Comparison of ENCODE assay signal across 8 cellular contexts in the genomic region with DNA sequence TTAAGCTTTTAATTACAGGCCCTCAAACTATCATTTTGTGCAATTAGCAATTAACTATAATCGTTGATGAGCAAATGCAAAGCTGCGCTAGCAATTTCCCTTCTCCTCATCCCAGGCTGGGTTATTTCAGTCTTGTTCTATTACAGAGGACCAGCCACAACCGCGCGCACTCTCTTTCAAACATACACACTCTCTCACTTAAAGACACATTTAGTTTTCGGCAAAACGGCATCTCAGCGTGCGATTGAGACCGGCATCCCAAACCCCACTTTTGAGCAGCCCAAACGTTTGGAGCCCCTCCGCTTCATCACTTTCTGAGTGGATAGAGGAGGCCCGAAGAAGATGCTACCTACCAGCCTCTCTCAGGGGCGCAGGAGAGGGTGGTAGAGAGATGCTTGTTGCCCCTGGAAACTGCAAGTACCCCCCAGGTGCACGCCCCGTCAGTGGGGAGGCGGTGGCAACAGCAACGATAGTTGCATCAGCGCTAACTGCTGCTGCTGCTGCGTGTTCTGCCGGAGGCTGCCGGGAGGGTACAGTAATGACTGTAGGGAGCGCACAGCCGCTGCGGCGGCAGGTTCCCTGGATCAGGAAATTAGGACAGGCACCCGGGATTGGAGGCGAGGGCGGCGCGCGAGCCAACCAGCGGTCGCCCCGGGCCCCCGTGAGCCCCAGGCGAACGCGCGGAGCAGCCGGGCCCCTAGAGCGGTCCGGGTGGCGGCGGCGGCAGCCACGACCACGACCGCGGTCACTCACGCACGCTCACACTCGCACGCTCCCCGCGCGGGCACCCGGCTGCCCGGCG. TPM values are rescaled to one million over a fixed set of nuclear protein-coding genes. Genes with fewer than 3 reads are reported as not detected.
DNase-seq lines count a peak whose midpoint lies in the region; ATAC-seq and TF ChIP-seq lines count a peak whose summit lies in the region.

No MANE protein-coding gene starts in this region.

- H2AFZ ChIP-seq in PC-3 (ENCODE audit: low read length): peak overlapping the region; percentile 22; the same call in 1 of the 2 replicates

- peaks cover 65% of the 10 kb centered on the region for H3K27me3 Mint-ChIP-seq in activated naive CD4-positive, alpha-beta T cell treated with anti-CD3 and anti-CD28 coated beads, Interleukin-2, amount 10 ng/mL, durations not matched to agents 7 days and 5 days
- H3K27me3 Mint-ChIP-seq in type B pancreatic cell: peaks cover 47% of the 10 kb centered on the region

- peak overlapping the region; percentile 39 for H3K27ac Mint-ChIP-seq in activated naive CD4-positive, alpha-beta T cell treated with anti-CD3 and anti-CD28 coated beads, Interleukin-2, amount 10 ng/mL, durations not matched to agents 7 days and 5 days
- peak overlapping the region; percentile 89 for H3K27ac Mint-ChIP-seq in type B pancreatic cell

- no peaks in the 10 kb centered on the region for H3K36me3 ChIP-seq in PC-3 (ENCODE audit: low read depth, low read length)
- H3K36me3 ChIP-seq in neutrophil: no peaks in the 10 kb centered on the region

- H3K79me2 ChIP-seq in PC-3 (ENCODE audit: low read length): no peaks in the 10 kb centered on the region

- peak overlapping the region; percentile 88 for H3K4me2 ChIP-seq in PC-3 (ENCODE audit: low read length)

- H3K36me3 Mint-ChIP-seq in activated naive CD4-positive, alpha-beta T cell treated with anti-CD3 and anti-CD28 coated beads, Interleukin-2, amount 10 ng/mL, durations not matched to agents 7 days and 5 days: peaks cover 1% of the 10 kb centered on the region
- H3K36me3 Mint-ChIP-seq in type B pancreatic cell: peaks cover 10% of the 10 kb centered on the region

- TF ChIP-seq CTCF in PC-3 (conservative IDR thresholded peaks at IDR 0.05; ENCODE audit: low read depth, low read length) (no peak), neutrophil (IDR thresholded peaks at IDR 0.05) (no peak), type B pancreatic cell (conservative IDR thresholded peaks at IDR 0.05) (peak; percentile 38)

- H3F3A ChIP-seq in PC-3 (ENCODE audit: low read length, unreplicated experiment): no peaks in the 10 kb centered on the region

- no peak for TF ChIP-seq EP300 in Ishikawa (IDR thresholded peaks at IDR 0.05; ENCODE audit: borderline replicate concordance)

- TSS peak; percentile 24 for BruUV-seq in PC-3 (replicated peaks; lab: Mats Ljungman, UMichigan)

- H3K4me1 ChIP-seq in PC-3 (ENCODE audit: insufficient read depth, low read length) (no peaks in the 10 kb centered on the region), neutrophil (ENCODE audit: control insufficient read depth in 1 of 2, insufficient read depth in 1 of 2, low read depth in 1 of 2, low read length in 1 of 2) (peaks cover 15 to 29% of the 10 kb centered on the region in 2 experiments)

- in situ Hi-C loops in Caki2 (cut with HindIII; ENCODE audit: low pct_unique_long_range_greater_than_20kb, low sequenced_read_pairs): no loop called here

- H3K4me3 Mint-ChIP-seq in activated naive CD4-positive, alpha-beta T cell treated with anti-CD3 and anti-CD28 coated beads, Interleukin-2, amount 10 ng/mL, durations not matched to agents 7 days and 5 days: peak overlapping the region; percentile 80
- H3K4me3 Mint-ChIP-seq in type B pancreatic cell: peak overlapping the region; percentile 94

- H3K4me3 ChIP-seq in PC-3 (ENCODE audit: low read length) (peak overlapping the region; percentile 67), neutrophil (ENCODE audit: low read depth in 1 of 2, low read length in 1 of 2) (peak overlapping the region; percentile 62 to 70)

- H3K27me3 ChIP-seq in PC-3 (ENCODE audit: low read length) (0 out of 2 replicates have a peak, but pooled peaks cover 3% of the 10 kb centered on the region), neutrophil (peaks cover 84% of the 10 kb centered on the region)

- DNase-seq in Caki2 (ENCODE audit: low read depth) (peak; percentile 77), PC-3 (peak; percentile 44), glomerular visceral epithelial cell (ENCODE audit: extremely low spot score) (peak; percentile 86), type B pancreatic cell (ENCODE audit: extremely low spot score, unreplicated experiment) (peak; percentile 80)
- peak; percentile 71 for DNase-seq in activated naive CD4-positive, alpha-beta T cell treated with anti-CD3 and anti-CD28 coated beads, Interleukin-2, amount 10 ng/mL, durations not matched to agents 7 days and 5 days

- ATAC-seq in GM21576 (IDR thresholded peaks at IDR 0.05; ENCODE audit: unreplicated experiment): peak; percentile 39
- ATAC-seq in PC-3: peak; percentile 79

- H3K9me2 ChIP-seq in PC-3 (replicated peaks; ENCODE audit: low read length): no peaks in the 10 kb centered on the region

- H3K4me1 Mint-ChIP-seq in activated naive CD4-positive, alpha-beta T cell treated with anti-CD3 and anti-CD28 coated beads, Interleukin-2, amount 10 ng/mL, durations not matched to agents 7 days and 5 days: peaks cover 16% of the 10 kb centered on the region
- peaks cover 17% of the 10 kb centered on the region for H3K4me1 Mint-ChIP-seq in type B pancreatic cell (ENCODE audit: unreplicated experiment)

- CTCF ChIA-PET in PC-3 (lab: Charles Lee): no interaction called here
- CTCF ChIA-PET in activated naive CD4-positive, alpha-beta T cell treated with anti-CD3 and anti-CD28 coated beads, Interleukin-2, amount 10 ng/mL, durations not matched to agents 7 days and 5 days (lab: Charles Lee): no interaction called here

- H4K20me1 ChIP-seq in PC-3 (ENCODE audit: low read length): no peaks in the 10 kb centered on the region

- no peak for TF ChIP-seq RAD21 in Ishikawa (IDR thresholded peaks at IDR 0.05; ENCODE audit: low read depth)

- intact Hi-C loops in PC-3 (cut with micrococcal nuclease): no loop called here

- H3K9ac ChIP-seq in PC-3 (ENCODE audit: low read length): no peak overlapping the region

- H3K9me3 Mint-ChIP-seq in activated naive CD4-positive, alpha-beta T cell treated with anti-CD3 and anti-CD28 coated beads, Interleukin-2, amount 10 ng/mL, durations not matched to agents 7 days and 5 days: no peaks in the 10 kb centered on the region
- H3K9me3 Mint-ChIP-seq in type B pancreatic cell: peaks cover 12% of the 10 kb centered on the region

- H3K9me3 ChIP-seq in PC-3 (ENCODE audit: low read length) (no peaks in the 10 kb centered on the region), neutrophil (no peaks in the 10 kb centered on the region)

- H3K27ac ChIP-seq in PC-3 (ENCODE audit: low read length) (no peak overlapping the region), neutrophil (no peak overlapping the region)

- POLR2A ChIA-PET in PC-3 (lab: Charles Lee; ENCODE audit: unreplicated experiment): no interaction called here

TF ChIP-seq in Ishikawa, 13 proteins besides CTCF, POLR2A, EP300 and RAD21:
- no peak for TF ChIP-seq CREB1 (IDR thresholded peaks at IDR 0.05; ENCODE audit: low read depth)
- TF ChIP-seq TEAD4 (IDR thresholded peaks at IDR 0.05): no peak
- peak; percentile 34; the same call in 1 of the 2 replicates for TF ChIP-seq TAF1 (IDR thresholded peaks at IDR 0.05; ENCODE audit: low read depth)
- no peak for TF ChIP-seq YY1 (IDR thresholded peaks at IDR 0.05; ENCODE audit: low read depth)
- TF ChIP-seq, protein P1, sequence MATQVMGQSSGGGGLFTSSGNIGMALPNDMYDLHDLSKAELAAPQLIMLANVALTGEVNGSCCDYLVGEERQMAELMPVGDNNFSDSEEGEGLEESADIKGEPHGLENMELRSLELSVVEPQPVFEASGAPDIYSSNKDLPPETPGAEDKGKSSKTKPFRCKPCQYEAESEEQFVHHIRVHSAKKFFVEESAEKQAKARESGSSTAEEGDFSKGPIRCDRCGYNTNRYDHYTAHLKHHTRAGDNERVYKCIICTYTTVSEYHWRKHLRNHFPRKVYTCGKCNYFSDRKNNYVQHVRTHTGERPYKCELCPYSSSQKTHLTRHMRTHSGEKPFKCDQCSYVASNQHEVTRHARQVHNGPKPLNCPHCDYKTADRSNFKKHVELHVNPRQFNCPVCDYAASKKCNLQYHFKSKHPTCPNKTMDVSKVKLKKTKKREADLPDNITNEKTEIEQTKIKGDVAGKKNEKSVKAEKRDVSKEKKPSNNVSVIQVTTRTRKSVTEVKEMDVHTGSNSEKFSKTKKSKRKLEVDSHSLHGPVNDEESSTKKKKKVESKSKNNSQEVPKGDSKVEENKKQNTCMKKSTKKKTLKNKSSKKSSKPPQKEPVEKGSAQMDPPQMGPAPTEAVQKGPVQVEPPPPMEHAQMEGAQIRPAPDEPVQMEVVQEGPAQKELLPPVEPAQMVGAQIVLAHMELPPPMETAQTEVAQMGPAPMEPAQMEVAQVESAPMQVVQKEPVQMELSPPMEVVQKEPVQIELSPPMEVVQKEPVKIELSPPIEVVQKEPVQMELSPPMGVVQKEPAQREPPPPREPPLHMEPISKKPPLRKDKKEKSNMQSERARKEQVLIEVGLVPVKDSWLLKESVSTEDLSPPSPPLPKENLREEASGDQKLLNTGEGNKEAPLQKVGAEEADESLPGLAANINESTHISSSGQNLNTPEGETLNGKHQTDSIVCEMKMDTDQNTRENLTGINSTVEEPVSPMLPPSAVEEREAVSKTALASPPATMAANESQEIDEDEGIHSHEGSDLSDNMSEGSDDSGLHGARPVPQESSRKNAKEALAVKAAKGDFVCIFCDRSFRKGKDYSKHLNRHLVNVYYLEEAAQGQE (IDR thresholded peaks at IDR 0.05; ENCODE audit: low read depth): no peak
- TF ChIP-seq NFIC (IDR thresholded peaks at IDR 0.05): no peak
- TF ChIP-seq ZBTB7A (IDR thresholded peaks at IDR 0.05; ENCODE audit: low read depth): no peak
- TF ChIP-seq TCF12 (IDR thresholded peaks at IDR 0.05; ENCODE audit: low read depth): no peak; the same call in 1 of the 2 replicates
- TF ChIP-seq, protein P2, sequence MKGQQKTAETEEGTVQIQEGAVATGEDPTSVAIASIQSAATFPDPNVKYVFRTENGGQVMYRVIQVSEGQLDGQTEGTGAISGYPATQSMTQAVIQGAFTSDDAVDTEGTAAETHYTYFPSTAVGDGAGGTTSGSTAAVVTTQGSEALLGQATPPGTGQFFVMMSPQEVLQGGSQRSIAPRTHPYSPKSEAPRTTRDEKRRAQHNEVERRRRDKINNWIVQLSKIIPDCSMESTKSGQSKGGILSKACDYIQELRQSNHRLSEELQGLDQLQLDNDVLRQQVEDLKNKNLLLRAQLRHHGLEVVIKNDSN (IDR thresholded peaks at IDR 0.05): no peak
- 0 out of 2 replicates have a peak, but pooled peaks have one; percentile 24 for TF ChIP-seq CEBPB (IDR thresholded peaks at IDR 0.05)
- TF ChIP-seq FOXM1 (IDR thresholded peaks at IDR 0.05; ENCODE audit: borderline replicate concordance, low read depth): no peak
- TF ChIP-seq, protein P3, sequence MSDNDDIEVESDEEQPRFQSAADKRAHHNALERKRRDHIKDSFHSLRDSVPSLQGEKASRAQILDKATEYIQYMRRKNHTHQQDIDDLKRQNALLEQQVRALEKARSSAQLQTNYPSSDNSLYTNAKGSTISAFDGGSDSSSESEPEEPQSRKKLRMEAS (IDR thresholded peaks at IDR 0.05): peak; percentile 77
- TF ChIP-seq EGR1 (IDR thresholded peaks at IDR 0.05): no peak

RNA-seq across cellular contexts. Expression of a gene that starts 0.5 kb away (rescaled TPM):
- total RNA-seq in Caki2 (2014; rRNA removed; shearing (Covaris generic); ENCODE audit: low replicate concordance): 19.2 and 26.6 TPM in 2 replicates
- total RNA-seq in PC-3 (2014; rRNA removed) (0.81 and 1.2 TPM in 2 replicates), type B pancreatic cell (ENCODE audit: low replicate concordance) (21.6 and 38.1 TPM in 2 replicates)
